Comparison of ENCODE assay signal across 8 cellular contexts in genomic region chr6:113634352-113635163, GRCh38.
DNase-seq lines count a peak whose midpoint lies in the region; ATAC-seq and TF ChIP-seq lines count a peak whose summit lies in the region.

No MANE protein-coding gene starts in this region.

- H3K4me3 ChIP-seq in Peyer's patch (no peak overlapping the region), muscle layer of duodenum (ENCODE audit: low read depth in 1 of 2, low read length in 2 of 2) (no peak overlapping the region), thyroid gland (replicated peaks in 1 of 3) (no peak overlapping the region)

- DNase-seq in GM10248 (ENCODE audit: extremely low spot score) = peak; percentile 39
- no peak for DNase-seq in Peyer's patch
- DNase-seq in AG20443 (ENCODE audit: low spot score) = no peak
- DNase-seq in thyroid gland = no peak
- DNase-seq in NCI-H2196 treated with DMSO at 0.1 percent for 48 hours (lab: John Stamatoyannopoulos, UW; ENCODE audit: unreplicated experiment) = no peak
- no peak for DNase-seq in central memory CD4-positive, alpha-beta T cell

- intact Hi-C loops in thyroid gland (cut with DNase I) = no loop called here

- ATAC-seq in HG02571 (IDR thresholded peaks at IDR 0.05; ENCODE audit: unreplicated experiment) = peak; percentile 17

- TF ChIP-seq CTCF in GM10248 (IDR thresholded peaks at IDR 0.05; ENCODE audit: control extremely low read depth, extremely low read depth, low read depth, missing control alignments) (no peak), Peyer's patch (IDR thresholded peaks at IDR 0.05) (no peak), thyroid gland (IDR thresholded peaks at IDR 0.05) (no peak)

- H3K27me3 ChIP-seq in Peyer's patch (no peaks in the 10 kb centered on the region), muscle layer of duodenum (ENCODE audit: low read depth, low read length) (no peaks in the 10 kb centered on the region), thyroid gland (no peaks in the 10 kb centered on the region)

- POLR2A ChIA-PET in GM10248 (lab: Yijun Ruan, JAX) = interaction anchor here (1.0 kb wide), 1 partner anchor 122 kb away, joined by 3 read pairs; no protein-coding TSS in a partner anchor

- peak overlapping the region in 3 of 4 donors; percentile 8 to 67 (median 56) for H3K27ac ChIP-seq in Peyer's patch
- H3K27ac ChIP-seq in muscle layer of duodenum (ENCODE audit: low read length) = peak overlapping the region; percentile 41
- no peak overlapping the region for H3K27ac ChIP-seq in thyroid gland

- H3K9me3 ChIP-seq in Peyer's patch (no peaks in the 10 kb centered on the region), muscle layer of duodenum (ENCODE audit: control insufficient read depth in 1 of 2, low read length in 2 of 2) (no peaks in the 10 kb centered on the region), thyroid gland (no peaks in the 10 kb centered on the region)

- CTCF ChIA-PET in GM10248 (lab: Yijun Ruan, JAX) = interaction anchor here (0.9 to 1.4 kb wide), 2 partner anchors 8 to 224 kb away, joined by 4 to 5 read pairs; no protein-coding TSS in a partner anchor

- H3K36me3 ChIP-seq in Peyer's patch (no peaks in the 10 kb centered on the region), muscle layer of duodenum (ENCODE audit: control insufficient read depth in 1 of 2, insufficient read depth in 2 of 2, low read length in 2 of 2) (peaks cover 0 to 6% of the 10 kb centered on the region in 2 donors), thyroid gland (no peaks in the 10 kb centered on the region)

- WGBS in thyroid gland, 2 donors = 74 to 79% methylated on average over 4 of the region's 4 CpGs

- TF ChIP-seq POLR2A in Peyer's patch (IDR thresholded peaks at IDR 0.05) (no peak), thyroid gland (IDR thresholded peaks at IDR 0.05) (no peak)

- H3K4me1 ChIP-seq in Peyer's patch = peaks cover 0 to 35% (median 16%) of the 10 kb centered on the region in 4 donors
- peaks cover 15 to 31% of the 10 kb centered on the region in 2 donors for H3K4me1 ChIP-seq in muscle layer of duodenum (ENCODE audit: control insufficient read depth in 1 of 2, insufficient read depth in 2 of 2, low read length in 2 of 2)
- H3K4me1 ChIP-seq in thyroid gland = peaks cover 3 to 19% of the 10 kb centered on the region in 2 donors

Comparison
In these comparisons a context has a peak if more than half of its experiments do, and no peak if none do; other contexts are left out.
1. H3K27ac ChIP-seq: peak in Peyer's patch (3 of 4) and muscle layer of duodenum (single experiment); none in thyroid gland (0 of 3).